ENCODE assay signal across 10 cellular contexts in the genomic region with DNA sequence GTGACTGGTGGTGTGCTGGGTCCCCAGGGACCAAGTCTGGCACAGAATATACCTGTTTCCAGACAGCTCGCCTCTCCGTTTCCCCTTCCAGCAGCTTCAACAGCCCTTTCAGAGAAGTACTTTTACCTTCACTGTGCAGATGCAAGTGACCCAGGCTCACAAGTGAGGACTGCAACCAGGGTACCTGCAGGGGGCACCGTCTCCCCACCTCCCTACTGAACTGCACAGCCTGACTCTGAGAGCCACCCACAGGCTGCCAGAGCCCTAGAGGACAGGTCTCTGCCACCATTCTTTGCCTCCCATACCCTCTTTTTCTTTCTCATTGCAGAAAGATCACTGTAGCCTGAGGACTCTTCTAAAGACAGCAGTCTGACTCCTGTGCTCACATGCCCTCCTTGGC. TPM values are rescaled to one million over a fixed set of nuclear protein-coding genes. Genes with fewer than 3 reads are reported as not detected.
A peak's percentile ranks its signal among the peaks of the same experiment; 100 is the strongest.
DNase-seq lines count a peak whose midpoint lies in the region; ATAC-seq and TF ChIP-seq lines count a peak whose summit lies in the region.
"Had no signal": no experiment of that assay in that cellular context is flagged by ENCODE, and none has a peak within 500 bp of the region (broad histone marks: within the 10 kb centered on the region; RNA-seq: fewer than 3 reads in every experiment).

No MANE protein-coding gene starts in this region.

- H3K27ac ChIP-seq in WERI-Rb-1 (no peak overlapping the region), upper lobe of left lung (no peak overlapping the region)

- H3K27me3 ChIP-seq in WERI-Rb-1 (ENCODE audit: insufficient read depth, low read depth, severe bottlenecking): peaks cover 10% of the 10 kb centered on the region
- no peaks in the 10 kb centered on the region for H3K27me3 ChIP-seq in upper lobe of left lung

- peaks cover 32% of the 10 kb centered on the region for H3K27me3 Mint-ChIP-seq in nephron progenitor cell (ENCODE audit: low read depth, poor library complexity)

- TF ChIP-seq EP300 in upper lobe of left lung (IDR thresholded peaks at IDR 0.05): no peak

- ATAC-seq in HG02642 (IDR thresholded peaks at IDR 0.05; ENCODE audit: poor library complexity, unreplicated experiment): peak; percentile 46
- no peak for ATAC-seq in HG02981 (IDR thresholded peaks at IDR 0.05; ENCODE audit: unreplicated experiment)
- no peak for ATAC-seq in HG03460 (IDR thresholded peaks at IDR 0.05; ENCODE audit: unreplicated experiment)
- no peak for ATAC-seq in upper lobe of left lung (ENCODE audit: low FRiP score in 2 of 2)

- no peak overlapping the region for H3K27ac Mint-ChIP-seq in nephron progenitor cell
- H3K27ac Mint-ChIP-seq: activated naive CD8-positive, alpha-beta T cell treated with anti-CD3 and anti-CD28 coated beads, Interleukin-2, amount 10 ng/mL, durations not matched to agents 7 days and 5 days had no signal

- H3K4me3 ChIP-seq in WERI-Rb-1 (ENCODE audit: low read depth, low read length) (no peak overlapping the region), upper lobe of left lung (no peak overlapping the region)

- H3K4me3 Mint-ChIP-seq in nephron progenitor cell: no peak overlapping the region
- H3K4me3 Mint-ChIP-seq: activated naive CD8-positive, alpha-beta T cell treated with anti-CD3 and anti-CD28 coated beads, Interleukin-2, amount 10 ng/mL, durations not matched to agents 7 days and 5 days had no signal

- no peaks in the 10 kb centered on the region for H3K36me3 Mint-ChIP-seq in nephron progenitor cell (ENCODE audit: low read depth)
- H3K36me3 Mint-ChIP-seq: activated naive CD8-positive, alpha-beta T cell treated with anti-CD3 and anti-CD28 coated beads, Interleukin-2, amount 10 ng/mL, durations not matched to agents 7 days and 5 days had no signal

- no peak for TF ChIP-seq POLR2A in upper lobe of left lung (IDR thresholded peaks at IDR 0.05)

- WGBS in upper lobe of left lung, 2 donors: 74 to 77% methylated on average over 3 of the region's 3 CpGs

- no peaks in the 10 kb centered on the region for H3K9me3 ChIP-seq in WERI-Rb-1 (ENCODE audit: severe bottlenecking)
- no peaks in the 10 kb centered on the region for H3K9me3 ChIP-seq in upper lobe of left lung

- DNase-seq in DMS 273 (lab: John Stamatoyannopoulos, UW; ENCODE audit: unreplicated experiment) (peak; percentile 51), DMS 273 treated with DMSO at 0.1 percent for 48 hours (lab: John Stamatoyannopoulos, UW) (no peak), WERI-Rb-1 (peak; percentile 56), nephron progenitor cell (peak; percentile 28), upper lobe of left lung (no peak)
- DNase-seq: activated naive CD8-positive, alpha-beta T cell treated with anti-CD3 and anti-CD28 coated beads, Interleukin-2, amount 10 ng/mL, durations not matched to agents 7 days and 5 days; head of caudate nucleus had no signal

- no peaks in the 10 kb centered on the region for H3K9me3 Mint-ChIP-seq in nephron progenitor cell
- H3K9me3 Mint-ChIP-seq: activated naive CD8-positive, alpha-beta T cell treated with anti-CD3 and anti-CD28 coated beads, Interleukin-2, amount 10 ng/mL, durations not matched to agents 7 days and 5 days had no signal

- H3K36me3 ChIP-seq in WERI-Rb-1 (no peaks in the 10 kb centered on the region), upper lobe of left lung (no peaks in the 10 kb centered on the region)

- TF ChIP-seq CTCF in WERI-Rb-1 (IDR thresholded peaks at IDR 0.05; ENCODE audit: low read depth, low read length) (peak; percentile 76), nephron progenitor cell (IDR thresholded peaks at IDR 0.05) (no peak), upper lobe of left lung (IDR thresholded peaks at IDR 0.05) (no peak)

- peaks cover 18% of the 10 kb centered on the region for H3K4me1 Mint-ChIP-seq in nephron progenitor cell
- H3K4me1 Mint-ChIP-seq: activated naive CD8-positive, alpha-beta T cell treated with anti-CD3 and anti-CD28 coated beads, Interleukin-2, amount 10 ng/mL, durations not matched to agents 7 days and 5 days had no signal

- H3K4me1 ChIP-seq in upper lobe of left lung: peaks cover 0 to 6% (median 0%) of the 10 kb centered on the region in 4 donors

RNA-seq across cellular contexts. Expression of gene IL9, which starts 15.4 kb away (rescaled TPM):
- total RNA-seq in upper lobe of left lung: not detected
- total RNA-seq: activated naive CD8-positive, alpha-beta T cell treated with anti-CD3 and anti-CD28 coated beads, Interleukin-2, amount 10 ng/mL, durations not matched to agents 7 days and 5 days had no signal

RNA-seq across cellular contexts. Expression of gene SLC25A48, which starts 45.8 kb away (rescaled TPM):
- not detected for total RNA-seq in upper lobe of left lung
- total RNA-seq: activated naive CD8-positive, alpha-beta T cell treated with anti-CD3 and anti-CD28 coated beads, Interleukin-2, amount 10 ng/mL, durations not matched to agents 7 days and 5 days had no signal

Comparison
In these comparisons a context has a peak if more than half of its experiments do, and no peak if none do; other contexts are left out.
1. DNase-seq: peak in DMS 273 (single experiment), WERI-Rb-1 (single experiment) and nephron progenitor cell (single experiment); none in DMS 273 treated with DMSO at 0.1 percent for 48 hours (single experiment) and upper lobe of left lung (0 of 2).